In the genomic region with DNA sequence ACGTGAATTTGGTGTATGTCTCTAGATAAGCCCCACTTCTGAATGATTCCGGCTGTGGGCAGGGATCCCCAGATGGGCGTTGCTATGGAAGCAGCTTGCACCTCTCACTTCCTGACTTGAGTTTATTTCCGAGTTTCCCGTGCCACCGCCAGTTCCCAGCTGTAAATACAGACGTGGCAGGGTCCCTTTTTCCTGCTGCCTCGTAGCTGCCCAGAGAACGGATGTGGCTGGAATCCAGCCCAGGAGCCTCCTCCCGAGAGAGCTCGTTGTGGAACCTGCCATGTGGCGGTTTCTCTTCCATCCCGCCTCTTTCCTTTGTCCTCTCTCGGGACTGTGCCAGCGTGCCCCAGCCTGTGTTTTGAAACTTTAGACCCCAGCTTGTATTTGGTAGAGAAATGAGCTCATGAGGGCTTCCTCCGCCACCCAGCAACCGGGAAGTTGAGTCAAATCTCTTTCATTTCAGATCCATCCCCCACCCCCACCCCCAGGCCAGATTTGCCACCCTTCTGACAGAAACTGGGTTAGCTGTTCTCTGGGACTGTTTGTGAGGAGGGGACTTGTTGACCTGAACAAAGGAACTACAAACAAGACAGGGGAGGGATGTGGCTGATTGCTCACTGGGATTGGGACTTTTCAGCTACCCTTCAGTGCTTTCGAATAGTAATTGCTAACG, we compare ENCODE assay signal across 8 cellular contexts.
A peak's percentile ranks its signal among the peaks of the same experiment; 100 is the strongest.
DNase-seq lines count a peak whose midpoint lies in the region; ATAC-seq and TF ChIP-seq lines count a peak whose summit lies in the region.

No MANE protein-coding gene starts in this region.

- TF ChIP-seq POLR2A in lower leg skin (IDR thresholded peaks at IDR 0.05), result no peak

- TF ChIP-seq RAD21 in Ishikawa (IDR thresholded peaks at IDR 0.05; ENCODE audit: low read depth), result peak; percentile 26; the same call in 1 of the 2 replicates

- intact Hi-C loops in lower leg skin (cut with DNase I; ENCODE audit: low total_unique reads), result no loop called here

- H3K4me3 ChIP-seq in RWPE2 (ENCODE audit: severe bottlenecking), result no peak overlapping the region
- no peak overlapping the region for H3K4me3 ChIP-seq in lower leg skin (ENCODE audit: low read depth, poor library complexity, severe bottlenecking)
- peak overlapping the region; percentile 58 to 81 (median 66) for H3K4me3 ChIP-seq in subcutaneous abdominal adipose tissue (ENCODE audit: low read depth in 1 of 5, low read length in 5 of 5)

- peak; percentile 45 for ATAC-seq in RWPE2 (ENCODE audit: low read depth)
- ATAC-seq in HG03196 (IDR thresholded peaks at IDR 0.05; ENCODE audit: unreplicated experiment), result no peak

- H3K27me3 ChIP-seq in RWPE2 (ENCODE audit: insufficient read depth, poor library complexity, severe bottlenecking) (no peaks in the 10 kb centered on the region), subcutaneous abdominal adipose tissue (ENCODE audit: control insufficient read depth in 5 of 5, insufficient read depth in 4 of 5, low read length in 5 of 5) (no peaks in the 10 kb centered on the region)

- DNase-seq in DMS79 treated with DMSO at 0.1 percent for 48 hours (lab: John Stamatoyannopoulos, UW), result peak; percentile 87
- peak; percentile 90 for DNase-seq in RWPE2 (ENCODE audit: low spot score)
- DNase-seq in dermis microvascular lymphatic vessel endothelial cell (ENCODE audit: low read depth in 2 of 2), result peak; percentile 97 to 99
- peak; percentile 56 to 93 for DNase-seq in lower leg skin (ENCODE audit: low spot score in 2 of 2)
- DNase-seq in GM20000 (ENCODE audit: low spot score), result no peak

- peak; percentile 30; the same call in 1 of the 2 replicates for TF ChIP-seq EP300 in Ishikawa (IDR thresholded peaks at IDR 0.05; ENCODE audit: borderline replicate concordance)

- peak overlapping the region; percentile 4 to 81 (median 39) for H3K9ac ChIP-seq in subcutaneous abdominal adipose tissue (ENCODE audit: low read length in 5 of 5)

- no peaks in the 10 kb centered on the region for H3K9me3 ChIP-seq in RWPE2 (ENCODE audit: severe bottlenecking)
- no peaks in the 10 kb centered on the region for H3K9me3 ChIP-seq in subcutaneous abdominal adipose tissue (ENCODE audit: control insufficient read depth in 5 of 5, low read length in 5 of 5)

- WGBS in lower leg skin, 2 donors, result 2 to 3% methylated on average over 19 of the region's 19 CpGs

- H3K27ac ChIP-seq in RWPE2 (ENCODE audit: poor library complexity, severe bottlenecking) (peak overlapping the region; percentile 99), subcutaneous abdominal adipose tissue (ENCODE audit: low read depth, low read length) (peak overlapping the region; percentile 84)

- H3K36me3 ChIP-seq in RWPE2 (ENCODE audit: low read depth), result no peaks in the 10 kb centered on the region
- H3K36me3 ChIP-seq in subcutaneous abdominal adipose tissue (ENCODE audit: control insufficient read depth in 5 of 5, insufficient read depth in 5 of 5, low read length in 5 of 5), result no peaks in the 10 kb centered on the region

- TF ChIP-seq CTCF in RWPE2 (IDR thresholded peaks at IDR 0.05; ENCODE audit: poor library complexity, severe bottlenecking), result no peak
- TF ChIP-seq CTCF in lower leg skin (IDR thresholded peaks at IDR 0.05), result no peak
- no peak for TF ChIP-seq CTCF in GM20000 (IDR thresholded peaks at IDR 0.05; ENCODE audit: extremely low read depth, missing control alignments)

- H3K4me1 ChIP-seq in RWPE2 (ENCODE audit: insufficient read depth, poor library complexity, severe bottlenecking) (peaks cover 57% of the 10 kb centered on the region), subcutaneous abdominal adipose tissue (ENCODE audit: control insufficient read depth in 5 of 5, insufficient read depth in 5 of 5, low read length in 5 of 5) (peaks cover 5 to 45% (median 40%) of the 10 kb centered on the region in 5 donors)

TF ChIP-seq in Ishikawa, 13 proteins besides CTCF, POLR2A, EP300 and RAD21:
- 0 out of 2 replicates have a peak, but pooled peaks have one; percentile 45 for TF ChIP-seq TCF12 (IDR thresholded peaks at IDR 0.05; ENCODE audit: low read depth)
- peak; percentile 18; the same call in 1 of the 2 replicates for TF ChIP-seq TEAD4 (IDR thresholded peaks at IDR 0.05)
- TF ChIP-seq, protein P1, sequence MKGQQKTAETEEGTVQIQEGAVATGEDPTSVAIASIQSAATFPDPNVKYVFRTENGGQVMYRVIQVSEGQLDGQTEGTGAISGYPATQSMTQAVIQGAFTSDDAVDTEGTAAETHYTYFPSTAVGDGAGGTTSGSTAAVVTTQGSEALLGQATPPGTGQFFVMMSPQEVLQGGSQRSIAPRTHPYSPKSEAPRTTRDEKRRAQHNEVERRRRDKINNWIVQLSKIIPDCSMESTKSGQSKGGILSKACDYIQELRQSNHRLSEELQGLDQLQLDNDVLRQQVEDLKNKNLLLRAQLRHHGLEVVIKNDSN (IDR thresholded peaks at IDR 0.05), result no peak
- TF ChIP-seq MAX (IDR thresholded peaks at IDR 0.05), result peak; percentile 90
- TF ChIP-seq NFIC (IDR thresholded peaks at IDR 0.05), result peak; percentile 74

Comparison
In these comparisons a context has a peak if more than half of its experiments do, and no peak if none do; other contexts are left out.
1. H3K4me3 ChIP-seq: peak in subcutaneous abdominal adipose tissue (5 of 5); none in RWPE2 (single experiment) and lower leg skin (single experiment).